ENCODE assay signal across 21 cellular contexts in genomic region chr6:42125231-42125630, GRCh38. TPM values are rescaled to one million over a fixed set of nuclear protein-coding genes. Genes with fewer than 3 reads are reported as not detected.
A peak's percentile ranks its signal among the peaks of the same experiment; 100 is the strongest.
DNase-seq lines count a peak whose midpoint lies in the region; ATAC-seq and TF ChIP-seq lines count a peak whose summit lies in the region.
"Had no signal": no experiment of that assay in that cellular context is flagged by ENCODE, and none has a peak within 500 bp of the region (broad histone marks: within the 10 kb centered on the region; RNA-seq: fewer than 3 reads in every experiment).

No MANE protein-coding gene starts in this region.

- no peak for TF ChIP-seq CTCF in stomach (IDR thresholded peaks at IDR 0.05)
- TF ChIP-seq CTCF in uterus (IDR thresholded peaks at IDR 0.05): no peak

- no peak for TF ChIP-seq POLR2A in stomach (IDR thresholded peaks at IDR 0.05)
- TF ChIP-seq POLR2A in uterus (IDR thresholded peaks at IDR 0.05): no peak

- intact Hi-C loops in stomach (cut with DNase I; ENCODE audit: low total_unique reads): no loop called here
- intact Hi-C loops in uterus (cut with DNase I; ENCODE audit: low total_unique reads): no loop called here

- H3K4me1 ChIP-seq in stomach (peaks cover 48 to 77% (median 56%) of the 10 kb centered on the region in 4 donors), uterus (no peaks in the 10 kb centered on the region)

- H3K9me3 ChIP-seq in stomach: no peaks in the 10 kb centered on the region
- no peaks in the 10 kb centered on the region for H3K9me3 ChIP-seq in uterus
- H3K9me3 ChIP-seq: SK-N-SH had no signal

- peak overlapping the region; percentile 89 for H3K27ac ChIP-seq in epithelial cell of prostate
- H3K27ac ChIP-seq in stomach: peak overlapping the region; percentile 80 to 87 (median 85)
- no peak overlapping the region for H3K27ac ChIP-seq in uterus

- no peak for ATAC-seq in HG03095 (IDR thresholded peaks at IDR 0.05; ENCODE audit: unreplicated experiment)

- 58 to 72% (median 63%) methylated on average over 11 to 14 of the region's 14 CpGs for WGBS in stomach, 5 donors

- H3K27me3 ChIP-seq in stomach (no peaks in the 10 kb centered on the region), uterus (no peaks in the 10 kb centered on the region)

- TF ChIP-seq EP300 in stomach (IDR thresholded peaks at IDR 0.05): no peak

- H3K4me3 ChIP-seq in stomach (no peak overlapping the region), uterus (no peak overlapping the region)

- H3K36me3 ChIP-seq in stomach (peaks cover 10 to 45% (median 28%) of the 10 kb centered on the region in 4 donors), uterus (no peaks in the 10 kb centered on the region)

- peak; percentile 16 to 24 for DNase-seq in NOMO-1 (lab: John Stamatoyannopoulos, UW; ENCODE audit: unreplicated experiment in 2 of 2)
- no peak for DNase-seq in NOMO-1 treated with dmso at 0.1 percent for 144 hours (lab: John Stamatoyannopoulos, UW; ENCODE audit: unreplicated experiment)
- peak; percentile 12 for DNase-seq in NOMO-1 treated with DMSO at 0.1 percent for 48 hours (lab: John Stamatoyannopoulos, UW; ENCODE audit: unreplicated experiment)
- DNase-seq in epithelial cell of prostate (ENCODE audit: low read depth, low spot score): no peak
- DNase-seq in stomach: no peak
- no peak for DNase-seq in effector CD8-positive, alpha-beta T cell (lab: John Stamatoyannopoulos, UW)
- no peak for DNase-seq in uterus
- DNase-seq: 8988T, DMS 273 treated with DMSO at 0.1 percent for 48 hours, GDM1, H9, NCI-H1436, NCI-H1930, NCI-H226, NCI-H524, NCI-H82, SHP77 treated with DMSO at 0.1 percent for 48 hours, SK-N-SH had no signal

RNA-seq across cellular contexts. Expression of gene C6orf132, which starts 17.2 kb away (rescaled TPM):
- total RNA-seq in stomach (10 to 100 TPM; 27.4 to 81.7 (median 69.0) TPM), uterus (1 to 10 TPM in 2 of 4 donors, under 1 TPM in 1, not detected in 1; 0.91 to 2.4 (median 1.0) TPM)
- polyA plus RNA-seq in stomach: 10 to 100 TPM; 40.5 to 99.2 (median 86.6) TPM
- total RNA-seq: Daoy had no signal
- polyA plus RNA-seq: CD14-positive monocyte, SK-N-SH had no signal

RNA-seq across cellular contexts. Expression of gene GUCA1A, which starts 47.9 kb away (rescaled TPM):
- not detected for total RNA-seq in stomach
- polyA plus RNA-seq in stomach: under 1 TPM in 1 of 3 donors, not detected in 2; 0.10 TPM
- under 1 TPM in 1 of 4 donors, not detected in 3; 0.83 TPM for total RNA-seq in uterus
- total RNA-seq: Daoy had no signal
- polyA plus RNA-seq: CD14-positive monocyte had no signal

Comparison
In these comparisons a context has a peak if more than half of its experiments do, and no peak if none do; other contexts are left out.
1. DNase-seq: peak in NOMO-1 (2 of 2) and NOMO-1 treated with DMSO at 0.1 percent for 48 hours (single experiment); none in NOMO-1 treated with dmso at 0.1 percent for 144 hours (single experiment), epithelial cell of prostate (single experiment), stomach (single experiment), effector CD8-positive, alpha-beta T cell (single experiment) and uterus (0 of 2).
2. H3K27ac ChIP-seq: peak in epithelial cell of prostate (single experiment) and stomach (5 of 5); none in uterus (0 of 2).
3. RNA of gene C6orf132, which starts 17.2 kb away (total RNA-seq): 27.4 to 81.7 TPM in stomach; 0.91 to 2.4 TPM in uterus; every median in the first group is over 4 times any median in the second.